ENCODE assay signal across 30 cellular contexts in genomic region chr3:18379647-18380046, GRCh38. TPM values are rescaled to one million over a fixed set of nuclear protein-coding genes. Genes with fewer than 3 reads are reported as not detected.
DNase-seq lines count a peak whose midpoint lies in the region; ATAC-seq and TF ChIP-seq lines count a peak whose summit lies in the region.
"Had no signal": no experiment of that assay in that cellular context is flagged by ENCODE, and none has a peak within 500 bp of the region (broad histone marks: within the 10 kb centered on the region; RNA-seq: fewer than 3 reads in every experiment).

No MANE protein-coding gene starts in this region.

- no peaks in the 10 kb centered on the region for H3K9me3 ChIP-seq in CD4-positive, alpha-beta T cell (ENCODE audit: control insufficient read depth, low read length)
- H3K9me3 ChIP-seq: ascending aorta, BE2C, pancreas, suprapubic skin, upper lobe of left lung had no signal

- POLR2A ChIA-PET in activated CD4-positive, alpha-beta memory T cell treated with anti-CD3 and anti-CD28 coated beads for 36 hours (lab: Charles Lee): no interaction called here
- POLR2A ChIA-PET in activated CD4-positive, alpha-beta memory T cell treated with anti-CD3 and anti-CD28 coated beads, Interleukin-2, amount 10 ng/mL, durations not matched to agents 7 days and 5 days (lab: Charles Lee): no interaction called here
- POLR2A ChIA-PET in CD4-positive, alpha-beta T cell (lab: Charles Lee): interaction anchor here (0.7 kb wide), 1 partner anchor 51 kb away, joined by 3 read pairs; no protein-coding TSS in a partner anchor
- POLR2A ChIA-PET in activated naive CD8-positive, alpha-beta T cell treated with anti-CD3 and anti-CD28 coated beads, Interleukin-2, amount 10 ng/mL, durations not matched to agents 7 days and 5 days (lab: Charles Lee): no interaction called here

- peak overlapping the region; percentile 5 for H3K4me3 Mint-ChIP-seq in activated CD4-positive, alpha-beta memory T cell treated with anti-CD3 and anti-CD28 coated beads for 36 hours
- no peak overlapping the region for H3K4me3 Mint-ChIP-seq in activated CD4-positive, alpha-beta memory T cell treated with anti-CD3 and anti-CD28 coated beads, Interleukin-2, amount 10 ng/mL, durations not matched to agents 7 days and 5 days
- peak overlapping the region; percentile 31 for H3K4me3 Mint-ChIP-seq in CD4-positive, alpha-beta T cell
- H3K4me3 Mint-ChIP-seq in activated naive CD8-positive, alpha-beta T cell treated with anti-CD3 and anti-CD28 coated beads, Interleukin-2, amount 10 ng/mL, durations not matched to agents 7 days and 5 days: no peak overlapping the region
- H3K4me3 Mint-ChIP-seq: immature natural killer cell; neural crest cell; stimulated activated memory B cell treated with anti-CD40 and anti-IgM and Interleukin-4, amounts not matched to agents 10 μg/mL and 1 μg/mL and 100 μg/mL, for 72 hours had no signal

- H3K4me3 ChIP-seq in H7 (ENCODE audit: insufficient read depth, low read depth, low read length): no peak overlapping the region
- H3K4me3 ChIP-seq: ascending aorta, pancreas, PC-9, suprapubic skin, upper lobe of left lung had no signal

- no peaks in the 10 kb centered on the region for H3K36me3 ChIP-seq in H7 (replicated peaks; ENCODE audit: control insufficient read depth, insufficient read depth, low read length)
- H3K36me3 ChIP-seq: BE2C had no signal

- DNase-seq in activated CD4-positive, alpha-beta memory T cell treated with anti-CD3 and anti-CD28 coated beads for 36 hours: no peak
- DNase-seq in activated CD4-positive, alpha-beta memory T cell treated with anti-CD3 and anti-CD28 coated beads, Interleukin-2, amount 10 ng/mL, durations not matched to agents 7 days and 5 days: no peak
- no peak for DNase-seq in CD4-positive, alpha-beta T cell
- DNase-seq in H7: peak; percentile 13
- no peak for DNase-seq in activated naive CD8-positive, alpha-beta T cell treated with anti-CD3 and anti-CD28 coated beads, Interleukin-2, amount 10 ng/mL, durations not matched to agents 7 days and 5 days
- no peak for DNase-seq in KBM-7
- DNase-seq: activated naive CD4-positive, alpha-beta T cell; BE2C; COR-L47; cortex of kidney; DMS53; effector memory CD4-positive, alpha-beta T cell; hippocampal formation; immature natural killer cell; left cardiac atrium; mammary epithelial cell; MM.1S; NCI-H1930; NCI-H526 treated with DMSO at 0.1 percent for 48 hours; pancreas; PC-9; upper lobe of left lung had no signal

- peaks cover 84% of the 10 kb centered on the region for H3K36me3 Mint-ChIP-seq in activated CD4-positive, alpha-beta memory T cell treated with anti-CD3 and anti-CD28 coated beads for 36 hours
- H3K36me3 Mint-ChIP-seq in activated CD4-positive, alpha-beta memory T cell treated with anti-CD3 and anti-CD28 coated beads, Interleukin-2, amount 10 ng/mL, durations not matched to agents 7 days and 5 days (ENCODE audit: low read depth): peaks cover 72% of the 10 kb centered on the region
- peaks cover 94% of the 10 kb centered on the region for H3K36me3 Mint-ChIP-seq in CD4-positive, alpha-beta T cell (ENCODE audit: low read depth)
- H3K36me3 Mint-ChIP-seq in activated naive CD8-positive, alpha-beta T cell treated with anti-CD3 and anti-CD28 coated beads, Interleukin-2, amount 10 ng/mL, durations not matched to agents 7 days and 5 days: peaks cover 48% of the 10 kb centered on the region

- intact Hi-C loops in activated CD4-positive, alpha-beta memory T cell treated with anti-CD3 and anti-CD28 coated beads for 36 hours (cut with micrococcal nuclease): no loop called here
- intact Hi-C loops in CD4-positive, alpha-beta T cell (cut with DNase I, micrococcal nuclease): no loop called here

- ATAC-seq in CD4-positive, alpha-beta T cell (ENCODE audit: poor library complexity): no peak
- ATAC-seq in activated naive CD8-positive, alpha-beta T cell treated with anti-CD3 and anti-CD28 coated beads, Interleukin-2, amount 10 ng/mL, durations not matched to agents 7 days and 5 days (ENCODE audit: low read depth): no peak
- ATAC-seq in HG03354 (IDR thresholded peaks at IDR 0.05; ENCODE audit: poor library complexity, severe bottlenecking, unreplicated experiment) (no peak), HG03342 (IDR thresholded peaks at IDR 0.05; ENCODE audit: unreplicated experiment) (no peak)
- ATAC-seq: left cardiac atrium; pancreas; SK-N-SH treated with all-trans-retinoic acid at 6 μM for 48 hours; stimulated activated memory B cell treated with anti-CD40 and anti-IgM and Interleukin-4, amounts not matched to agents 10 μg/mL and 1 μg/mL and 100 μg/mL, for 72 hours had no signal

- no peak for TF ChIP-seq CTCF in CD4-positive, alpha-beta T cell (IDR thresholded peaks at IDR 0.05)

- no peaks in the 10 kb centered on the region for H3K27me3 Mint-ChIP-seq in activated CD4-positive, alpha-beta memory T cell treated with anti-CD3 and anti-CD28 coated beads for 36 hours
- no peaks in the 10 kb centered on the region for H3K27me3 Mint-ChIP-seq in activated CD4-positive, alpha-beta memory T cell treated with anti-CD3 and anti-CD28 coated beads, Interleukin-2, amount 10 ng/mL, durations not matched to agents 7 days and 5 days
- H3K27me3 Mint-ChIP-seq in CD4-positive, alpha-beta T cell: no peaks in the 10 kb centered on the region
- no peaks in the 10 kb centered on the region for H3K27me3 Mint-ChIP-seq in activated naive CD8-positive, alpha-beta T cell treated with anti-CD3 and anti-CD28 coated beads, Interleukin-2, amount 10 ng/mL, durations not matched to agents 7 days and 5 days
- H3K27me3 Mint-ChIP-seq: stimulated activated memory B cell treated with anti-CD40 and anti-IgM and Interleukin-4, amounts not matched to agents 10 μg/mL and 1 μg/mL and 100 μg/mL, for 72 hours had no signal

- H3K9me3 Mint-ChIP-seq in activated CD4-positive, alpha-beta memory T cell treated with anti-CD3 and anti-CD28 coated beads for 36 hours: no peaks in the 10 kb centered on the region
- H3K9me3 Mint-ChIP-seq in activated CD4-positive, alpha-beta memory T cell treated with anti-CD3 and anti-CD28 coated beads, Interleukin-2, amount 10 ng/mL, durations not matched to agents 7 days and 5 days: no peaks in the 10 kb centered on the region
- no peaks in the 10 kb centered on the region for H3K9me3 Mint-ChIP-seq in CD4-positive, alpha-beta T cell
- no peaks in the 10 kb centered on the region for H3K9me3 Mint-ChIP-seq in activated naive CD8-positive, alpha-beta T cell treated with anti-CD3 and anti-CD28 coated beads, Interleukin-2, amount 10 ng/mL, durations not matched to agents 7 days and 5 days
- H3K9me3 Mint-ChIP-seq: immature natural killer cell; neural crest cell; stimulated activated memory B cell treated with anti-CD40 and anti-IgM and Interleukin-4, amounts not matched to agents 10 μg/mL and 1 μg/mL and 100 μg/mL, for 72 hours had no signal

- CTCF ChIA-PET in activated CD4-positive, alpha-beta memory T cell treated with anti-CD3 and anti-CD28 coated beads for 36 hours (lab: Charles Lee): no interaction called here
- CTCF ChIA-PET in activated CD4-positive, alpha-beta memory T cell treated with anti-CD3 and anti-CD28 coated beads, Interleukin-2, amount 10 ng/mL, durations not matched to agents 7 days and 5 days (lab: Charles Lee): no interaction called here
- CTCF ChIA-PET in CD4-positive, alpha-beta T cell (lab: Charles Lee): no interaction called here

- in situ Hi-C loops in KBM-7 (cut with MboI; ENCODE audit: low pct_unique_long_range_greater_than_20kb, low sequenced_read_pairs): no loop called here

- H3K27ac Mint-ChIP-seq in activated CD4-positive, alpha-beta memory T cell treated with anti-CD3 and anti-CD28 coated beads for 36 hours: peak overlapping the region; percentile 60
- no peak overlapping the region for H3K27ac Mint-ChIP-seq in activated CD4-positive, alpha-beta memory T cell treated with anti-CD3 and anti-CD28 coated beads, Interleukin-2, amount 10 ng/mL, durations not matched to agents 7 days and 5 days
- peak overlapping the region; percentile 74 for H3K27ac Mint-ChIP-seq in CD4-positive, alpha-beta T cell
- H3K27ac Mint-ChIP-seq in activated naive CD8-positive, alpha-beta T cell treated with anti-CD3 and anti-CD28 coated beads, Interleukin-2, amount 10 ng/mL, durations not matched to agents 7 days and 5 days: peak overlapping the region; percentile 78
- H3K27ac Mint-ChIP-seq: stimulated activated memory B cell treated with anti-CD40 and anti-IgM and Interleukin-4, amounts not matched to agents 10 μg/mL and 1 μg/mL and 100 μg/mL, for 72 hours had no signal

- H3K27ac ChIP-seq in CD4-positive, alpha-beta T cell (ENCODE audit: low read depth, low read length): no peak overlapping the region
- H3K27ac ChIP-seq: ascending aorta, KMS-11, pancreas, PC-9, suprapubic skin, upper lobe of left lung had no signal

- H3K27me3 ChIP-seq in CD4-positive, alpha-beta T cell (ENCODE audit: control insufficient read depth, insufficient read depth, low read length): no peaks in the 10 kb centered on the region
- H3K27me3 ChIP-seq in H7 (ENCODE audit: control insufficient read depth, insufficient read depth, low read length): no peaks in the 10 kb centered on the region
- H3K27me3 ChIP-seq: ascending aorta, BE2C, pancreas, suprapubic skin, upper lobe of left lung had no signal

- peaks cover 58% of the 10 kb centered on the region for H3K4me1 Mint-ChIP-seq in activated CD4-positive, alpha-beta memory T cell treated with anti-CD3 and anti-CD28 coated beads for 36 hours (ENCODE audit: low read depth)
- H3K4me1 Mint-ChIP-seq in activated CD4-positive, alpha-beta memory T cell treated with anti-CD3 and anti-CD28 coated beads, Interleukin-2, amount 10 ng/mL, durations not matched to agents 7 days and 5 days: peaks cover 48% of the 10 kb centered on the region
- peaks cover 92% of the 10 kb centered on the region for H3K4me1 Mint-ChIP-seq in CD4-positive, alpha-beta T cell (ENCODE audit: low read depth)
- peaks cover 46% of the 10 kb centered on the region for H3K4me1 Mint-ChIP-seq in activated naive CD8-positive, alpha-beta T cell treated with anti-CD3 and anti-CD28 coated beads, Interleukin-2, amount 10 ng/mL, durations not matched to agents 7 days and 5 days
- H3K4me1 Mint-ChIP-seq: stimulated activated memory B cell treated with anti-CD40 and anti-IgM and Interleukin-4, amounts not matched to agents 10 μg/mL and 1 μg/mL and 100 μg/mL, for 72 hours had no signal

RNA-seq across cellular contexts. Expression of gene SATB1, which starts 45.5 kb away (rescaled TPM):
- 100 to 1,000 TPM; 546 to 561 TPM for total RNA-seq in activated CD4-positive, alpha-beta memory T cell treated with anti-CD3 and anti-CD28 coated beads for 36 hours
- 100 to 1,000 TPM; 263 to 267 TPM for total RNA-seq in activated CD4-positive, alpha-beta memory T cell treated with anti-CD3 and anti-CD28 coated beads, Interleukin-2, amount 10 ng/mL, durations not matched to agents 7 days and 5 days
- 100 to 1,000 TPM; 390 to 393 TPM for total RNA-seq in CD4-positive, alpha-beta T cell
- 7.5 and 8.9 TPM in 2 replicates for total RNA-seq in H7 (2014; rRNA removed; shearing (Covaris generic))
- total RNA-seq in activated naive CD8-positive, alpha-beta T cell treated with anti-CD3 and anti-CD28 coated beads, Interleukin-2, amount 10 ng/mL, durations not matched to agents 7 days and 5 days: 100 to 1,000 TPM; 281 to 288 TPM

Comparison
In these comparisons a context has a peak if more than half of its experiments do, and no peak if none do; other contexts are left out.
1. H3K4me3 Mint-ChIP-seq: peak in activated CD4-positive, alpha-beta memory T cell treated with anti-CD3 and anti-CD28 coated beads for 36 hours (single experiment) and CD4-positive, alpha-beta T cell (single experiment); none in activated CD4-positive, alpha-beta memory T cell treated with anti-CD3 and anti-CD28 coated beads, Interleukin-2, amount 10 ng/mL, durations not matched to agents 7 days and 5 days (single experiment) and activated naive CD8-positive, alpha-beta T cell treated with anti-CD3 and anti-CD28 coated beads, Interleukin-2, amount 10 ng/mL, durations not matched to agents 7 days and 5 days (single experiment).
2. RNA of gene SATB1, which starts 45.5 kb away (total RNA-seq): 546 to 561 TPM in activated CD4-positive, alpha-beta memory T cell treated with anti-CD3 and anti-CD28 coated beads for 36 hours, 390 to 393 TPM in CD4-positive, alpha-beta T cell, 281 to 288 TPM in activated naive CD8-positive, alpha-beta T cell treated with anti-CD3 and anti-CD28 coated beads, Interleukin-2, amount 10 ng/mL, durations not matched to agents 7 days and 5 days and 263 to 267 TPM in activated CD4-positive, alpha-beta memory T cell treated with anti-CD3 and anti-CD28 coated beads, Interleukin-2, amount 10 ng/mL, durations not matched to agents 7 days and 5 days; 7.5 to 8.9 TPM in H7; every median in the first group is over 10 times any median in the second.